ENCODE assay signal across 1 cellular context in the genomic region with DNA sequence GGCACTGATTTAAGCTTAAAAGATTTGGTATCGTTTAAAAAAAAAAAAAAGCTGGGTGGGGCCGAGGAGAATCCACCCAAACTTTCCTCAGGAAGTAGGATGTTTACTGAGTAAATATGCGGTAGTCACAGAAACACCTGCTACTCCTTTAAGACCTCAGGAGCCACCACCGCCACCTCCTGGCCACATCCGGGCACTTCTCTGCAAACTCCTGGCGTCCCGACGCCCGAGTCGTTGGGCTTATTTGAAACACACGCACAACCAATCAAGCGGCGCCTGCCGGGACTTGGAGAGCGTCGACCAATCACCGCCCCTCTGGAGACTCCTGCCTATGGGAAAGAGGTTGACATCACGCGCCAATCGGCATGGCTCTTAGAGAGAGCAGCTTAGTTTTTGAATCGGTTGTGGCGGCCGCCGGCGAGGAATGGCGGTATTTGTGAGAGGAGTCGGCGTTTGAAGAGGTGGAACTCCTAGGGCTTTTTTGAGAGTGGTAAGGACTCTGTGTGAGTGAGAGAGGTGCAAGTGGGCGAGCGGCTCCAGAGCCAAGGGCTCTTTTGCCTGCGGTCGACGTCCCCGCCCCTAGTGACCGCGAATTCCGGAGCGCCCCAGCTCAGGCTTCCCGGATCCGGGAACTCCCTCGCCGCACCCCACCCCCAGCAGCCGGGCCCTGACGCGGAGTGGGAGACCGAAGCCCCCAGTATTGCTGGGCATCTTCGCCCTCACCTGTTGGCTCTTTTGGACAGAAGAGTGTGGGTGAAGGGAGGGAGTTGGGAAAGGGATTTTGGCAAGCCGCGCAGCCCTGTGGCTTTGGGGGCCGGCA.
TF ChIP-seq lines count a peak whose summit lies in the region.

A gene with protein sequence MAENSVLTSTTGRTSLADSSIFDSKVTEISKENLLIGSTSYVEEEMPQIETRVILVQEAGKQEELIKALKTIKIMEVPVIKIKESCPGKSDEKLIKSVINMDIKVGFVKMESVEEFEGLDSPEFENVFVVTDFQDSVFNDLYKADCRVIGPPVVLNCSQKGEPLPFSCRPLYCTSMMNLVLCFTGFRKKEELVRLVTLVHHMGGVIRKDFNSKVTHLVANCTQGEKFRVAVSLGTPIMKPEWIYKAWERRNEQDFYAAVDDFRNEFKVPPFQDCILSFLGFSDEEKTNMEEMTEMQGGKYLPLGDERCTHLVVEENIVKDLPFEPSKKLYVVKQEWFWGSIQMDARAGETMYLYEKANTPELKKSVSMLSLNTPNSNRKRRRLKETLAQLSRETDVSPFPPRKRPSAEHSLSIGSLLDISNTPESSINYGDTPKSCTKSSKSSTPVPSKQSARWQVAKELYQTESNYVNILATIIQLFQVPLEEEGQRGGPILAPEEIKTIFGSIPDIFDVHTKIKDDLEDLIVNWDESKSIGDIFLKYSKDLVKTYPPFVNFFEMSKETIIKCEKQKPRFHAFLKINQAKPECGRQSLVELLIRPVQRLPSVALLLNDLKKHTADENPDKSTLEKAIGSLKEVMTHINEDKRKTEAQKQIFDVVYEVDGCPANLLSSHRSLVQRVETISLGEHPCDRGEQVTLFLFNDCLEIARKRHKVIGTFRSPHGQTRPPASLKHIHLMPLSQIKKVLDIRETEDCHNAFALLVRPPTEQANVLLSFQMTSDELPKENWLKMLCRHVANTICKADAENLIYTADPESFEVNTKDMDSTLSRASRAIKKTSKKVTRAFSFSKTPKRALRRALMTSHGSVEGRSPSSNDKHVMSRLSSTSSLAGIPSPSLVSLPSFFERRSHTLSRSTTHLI (plus strand): TSS at position 359 of the 820 bp plus-strand sequence. CDS start 3,805 bp downstream, outside the sequence.

TF ChIP-seq in H1, 55 proteins besides CTCF, POLR2A, EP300 and RAD21 (continued from another document and continues in another):
- no peak for TF ChIP-seq EZH2 (IDR thresholded peaks at IDR 0.05; ENCODE audit: low read depth, low read length, severe bottlenecking)
- TF ChIP-seq, protein P1, sequence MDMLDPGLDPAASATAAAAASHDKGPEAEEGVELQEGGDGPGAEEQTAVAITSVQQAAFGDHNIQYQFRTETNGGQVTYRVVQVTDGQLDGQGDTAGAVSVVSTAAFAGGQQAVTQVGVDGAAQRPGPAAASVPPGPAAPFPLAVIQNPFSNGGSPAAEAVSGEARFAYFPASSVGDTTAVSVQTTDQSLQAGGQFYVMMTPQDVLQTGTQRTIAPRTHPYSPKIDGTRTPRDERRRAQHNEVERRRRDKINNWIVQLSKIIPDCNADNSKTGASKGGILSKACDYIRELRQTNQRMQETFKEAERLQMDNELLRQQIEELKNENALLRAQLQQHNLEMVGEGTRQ (IDR thresholded peaks at IDR 0.05; ENCODE audit: low read length) = no peak
- TF ChIP-seq, protein P2, sequence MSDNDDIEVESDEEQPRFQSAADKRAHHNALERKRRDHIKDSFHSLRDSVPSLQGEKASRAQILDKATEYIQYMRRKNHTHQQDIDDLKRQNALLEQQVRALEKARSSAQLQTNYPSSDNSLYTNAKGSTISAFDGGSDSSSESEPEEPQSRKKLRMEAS (IDR thresholded peaks at IDR 0.05) = peak; percentile 28; the same call in 1 of the 2 replicates
- no peak for TF ChIP-seq NANOG (IDR thresholded peaks at IDR 0.05; ENCODE audit: insufficient read depth, low read depth, low read length, poor library complexity, severe bottlenecking)
- peak; percentile 75 for TF ChIP-seq KDM4A (IDR thresholded peaks at IDR 0.05; ENCODE audit: low read depth, low read length, severe bottlenecking)
- TF ChIP-seq CHD1 (IDR thresholded peaks at IDR 0.05; ENCODE audit: low read depth, low read length) = no peak
- TF ChIP-seq CBX5 (IDR thresholded peaks at IDR 0.05; ENCODE audit: low read depth, low read length) = no peak
- no peak for TF ChIP-seq RFX5 (IDR thresholded peaks at IDR 0.05; ENCODE audit: borderline replicate concordance, low read depth, low read length)
- no peak for TF ChIP-seq BACH1 (IDR thresholded peaks at IDR 0.05; ENCODE audit: low read length)
- TF ChIP-seq JUN (IDR thresholded peaks at IDR 0.05; ENCODE audit: low read depth, low read length) = no peak
- TF ChIP-seq TAF1 (IDR thresholded peaks at IDR 0.05; ENCODE audit: low read depth, low read length) = peak; percentile 94
- TF ChIP-seq NRF1 (IDR thresholded peaks at IDR 0.05; ENCODE audit: low read depth, low read length) = no peak
- TF ChIP-seq FOSL1 (IDR thresholded peaks at IDR 0.05; ENCODE audit: insufficient read depth, low read depth, low read length) = no peak
- TF ChIP-seq, protein P3, sequence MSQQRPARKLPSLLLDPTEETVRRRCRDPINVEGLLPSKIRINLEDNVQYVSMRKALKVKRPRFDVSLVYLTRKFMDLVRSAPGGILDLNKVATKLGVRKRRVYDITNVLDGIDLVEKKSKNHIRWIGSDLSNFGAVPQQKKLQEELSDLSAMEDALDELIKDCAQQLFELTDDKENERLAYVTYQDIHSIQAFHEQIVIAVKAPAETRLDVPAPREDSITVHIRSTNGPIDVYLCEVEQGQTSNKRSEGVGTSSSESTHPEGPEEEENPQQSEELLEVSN (IDR thresholded peaks at IDR 0.05) = no peak
- no peak for TF ChIP-seq POU5F1 (IDR thresholded peaks at IDR 0.05; ENCODE audit: low read depth, low read length)
- TF ChIP-seq, protein P4, sequence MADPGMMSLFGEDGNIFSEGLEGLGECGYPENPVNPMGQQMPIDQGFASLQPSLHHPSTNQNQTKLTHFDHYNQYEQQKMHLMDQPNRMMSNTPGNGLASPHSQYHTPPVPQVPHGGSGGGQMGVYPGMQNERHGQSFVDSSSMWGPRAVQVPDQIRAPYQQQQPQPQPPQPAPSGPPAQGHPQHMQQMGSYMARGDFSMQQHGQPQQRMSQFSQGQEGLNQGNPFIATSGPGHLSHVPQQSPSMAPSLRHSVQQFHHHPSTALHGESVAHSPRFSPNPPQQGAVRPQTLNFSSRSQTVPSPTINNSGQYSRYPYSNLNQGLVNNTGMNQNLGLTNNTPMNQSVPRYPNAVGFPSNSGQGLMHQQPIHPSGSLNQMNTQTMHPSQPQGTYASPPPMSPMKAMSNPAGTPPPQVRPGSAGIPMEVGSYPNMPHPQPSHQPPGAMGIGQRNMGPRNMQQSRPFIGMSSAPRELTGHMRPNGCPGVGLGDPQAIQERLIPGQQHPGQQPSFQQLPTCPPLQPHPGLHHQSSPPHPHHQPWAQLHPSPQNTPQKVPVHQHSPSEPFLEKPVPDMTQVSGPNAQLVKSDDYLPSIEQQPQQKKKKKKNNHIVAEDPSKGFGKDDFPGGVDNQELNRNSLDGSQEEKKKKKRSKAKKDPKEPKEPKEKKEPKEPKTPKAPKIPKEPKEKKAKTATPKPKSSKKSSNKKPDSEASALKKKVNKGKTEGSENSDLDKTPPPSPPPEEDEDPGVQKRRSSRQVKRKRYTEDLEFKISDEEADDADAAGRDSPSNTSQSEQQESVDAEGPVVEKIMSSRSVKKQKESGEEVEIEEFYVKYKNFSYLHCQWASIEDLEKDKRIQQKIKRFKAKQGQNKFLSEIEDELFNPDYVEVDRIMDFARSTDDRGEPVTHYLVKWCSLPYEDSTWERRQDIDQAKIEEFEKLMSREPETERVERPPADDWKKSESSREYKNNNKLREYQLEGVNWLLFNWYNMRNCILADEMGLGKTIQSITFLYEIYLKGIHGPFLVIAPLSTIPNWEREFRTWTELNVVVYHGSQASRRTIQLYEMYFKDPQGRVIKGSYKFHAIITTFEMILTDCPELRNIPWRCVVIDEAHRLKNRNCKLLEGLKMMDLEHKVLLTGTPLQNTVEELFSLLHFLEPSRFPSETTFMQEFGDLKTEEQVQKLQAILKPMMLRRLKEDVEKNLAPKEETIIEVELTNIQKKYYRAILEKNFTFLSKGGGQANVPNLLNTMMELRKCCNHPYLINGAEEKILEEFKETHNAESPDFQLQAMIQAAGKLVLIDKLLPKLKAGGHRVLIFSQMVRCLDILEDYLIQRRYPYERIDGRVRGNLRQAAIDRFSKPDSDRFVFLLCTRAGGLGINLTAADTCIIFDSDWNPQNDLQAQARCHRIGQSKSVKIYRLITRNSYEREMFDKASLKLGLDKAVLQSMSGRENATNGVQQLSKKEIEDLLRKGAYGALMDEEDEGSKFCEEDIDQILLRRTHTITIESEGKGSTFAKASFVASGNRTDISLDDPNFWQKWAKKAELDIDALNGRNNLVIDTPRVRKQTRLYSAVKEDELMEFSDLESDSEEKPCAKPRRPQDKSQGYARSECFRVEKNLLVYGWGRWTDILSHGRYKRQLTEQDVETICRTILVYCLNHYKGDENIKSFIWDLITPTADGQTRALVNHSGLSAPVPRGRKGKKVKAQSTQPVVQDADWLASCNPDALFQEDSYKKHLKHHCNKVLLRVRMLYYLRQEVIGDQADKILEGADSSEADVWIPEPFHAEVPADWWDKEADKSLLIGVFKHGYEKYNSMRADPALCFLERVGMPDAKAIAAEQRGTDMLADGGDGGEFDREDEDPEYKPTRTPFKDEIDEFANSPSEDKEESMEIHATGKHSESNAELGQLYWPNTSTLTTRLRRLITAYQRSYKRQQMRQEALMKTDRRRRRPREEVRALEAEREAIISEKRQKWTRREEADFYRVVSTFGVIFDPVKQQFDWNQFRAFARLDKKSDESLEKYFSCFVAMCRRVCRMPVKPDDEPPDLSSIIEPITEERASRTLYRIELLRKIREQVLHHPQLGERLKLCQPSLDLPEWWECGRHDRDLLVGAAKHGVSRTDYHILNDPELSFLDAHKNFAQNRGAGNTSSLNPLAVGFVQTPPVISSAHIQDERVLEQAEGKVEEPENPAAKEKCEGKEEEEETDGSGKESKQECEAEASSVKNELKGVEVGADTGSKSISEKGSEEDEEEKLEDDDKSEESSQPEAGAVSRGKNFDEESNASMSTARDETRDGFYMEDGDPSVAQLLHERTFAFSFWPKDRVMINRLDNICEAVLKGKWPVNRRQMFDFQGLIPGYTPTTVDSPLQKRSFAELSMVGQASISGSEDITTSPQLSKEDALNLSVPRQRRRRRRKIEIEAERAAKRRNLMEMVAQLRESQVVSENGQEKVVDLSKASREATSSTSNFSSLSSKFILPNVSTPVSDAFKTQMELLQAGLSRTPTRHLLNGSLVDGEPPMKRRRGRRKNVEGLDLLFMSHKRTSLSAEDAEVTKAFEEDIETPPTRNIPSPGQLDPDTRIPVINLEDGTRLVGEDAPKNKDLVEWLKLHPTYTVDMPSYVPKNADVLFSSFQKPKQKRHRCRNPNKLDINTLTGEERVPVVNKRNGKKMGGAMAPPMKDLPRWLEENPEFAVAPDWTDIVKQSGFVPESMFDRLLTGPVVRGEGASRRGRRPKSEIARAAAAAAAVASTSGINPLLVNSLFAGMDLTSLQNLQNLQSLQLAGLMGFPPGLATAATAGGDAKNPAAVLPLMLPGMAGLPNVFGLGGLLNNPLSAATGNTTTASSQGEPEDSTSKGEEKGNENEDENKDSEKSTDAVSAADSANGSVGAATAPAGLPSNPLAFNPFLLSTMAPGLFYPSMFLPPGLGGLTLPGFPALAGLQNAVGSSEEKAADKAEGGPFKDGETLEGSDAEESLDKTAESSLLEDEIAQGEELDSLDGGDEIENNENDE (IDR thresholded peaks at IDR 0.05; ENCODE audit: insufficient replicate concordance, low read length) = no peak
- TF ChIP-seq YY1 (IDR thresholded peaks at IDR 0.05; ENCODE audit: low read depth, low read length) = peak; percentile 79
- TF ChIP-seq RBBP5 (IDR thresholded peaks at IDR 0.05; ENCODE audit: borderline replicate concordance, low read depth, low read length) = peak; percentile 86
- peak; percentile 37 for TF ChIP-seq SAP30 (IDR thresholded peaks at IDR 0.05; ENCODE audit: insufficient read depth, insufficient replicate concordance, low read length)
- no peak for TF ChIP-seq CTBP2 (IDR thresholded peaks at IDR 0.05; ENCODE audit: borderline replicate concordance, insufficient read depth, insufficient read length, low read length)
- no peak for TF ChIP-seq GABPA (IDR thresholded peaks at IDR 0.05; ENCODE audit: borderline replicate concordance, insufficient read depth, low read length)
- TF ChIP-seq JUND (IDR thresholded peaks at IDR 0.05; ENCODE audit: low read length) = no peak
- TF ChIP-seq SP4 (IDR thresholded peaks at IDR 0.05; ENCODE audit: low read length) = no peak
- 0 out of 4 replicates have a peak, but pooled peaks have one; percentile 59 to 77 for TF ChIP-seq HDAC2 (IDR thresholded peaks at IDR 0.05; ENCODE audit: borderline replicate concordance in 1 of 2, low read depth in 2 of 2, low read length in 2 of 2)
- 0 out of 2 replicates have a peak, but pooled peaks have one; percentile 29 for TF ChIP-seq CREB1 (IDR thresholded peaks at IDR 0.05)
- no peak for TF ChIP-seq SP2 (IDR thresholded peaks at IDR 0.05; ENCODE audit: low read length)
- no peak for TF ChIP-seq HDAC6 (IDR thresholded peaks at IDR 0.05; ENCODE audit: low read depth, low read length)
- no peak for TF ChIP-seq KDM1A (IDR thresholded peaks at IDR 0.05; ENCODE audit: borderline replicate concordance, low read length)
- TF ChIP-seq BCL11A (IDR thresholded peaks at IDR 0.05; ENCODE audit: low read depth in 2 of 2, low read length in 2 of 2) = no peak
- TF ChIP-seq GTF2F1 (IDR thresholded peaks at IDR 0.05; ENCODE audit: borderline replicate concordance, low read depth, low read length) = no peak
- no peak for TF ChIP-seq TCF12 (IDR thresholded peaks at IDR 0.05; ENCODE audit: low read depth, low read length)
- TF ChIP-seq TEAD4 (IDR thresholded peaks at IDR 0.05; ENCODE audit: low read depth, low read length) = no peak
- peak; percentile 40 to 49; a peak in 1 of 4 replicates for TF ChIP-seq SIN3A (conservative IDR thresholded peaks at IDR 0.05 in 1 of 2, IDR thresholded peaks at IDR 0.05 in 1 of 2; ENCODE audit: low read depth in 1 of 2, low read length in 2 of 2)
- TF ChIP-seq CBX8 (IDR thresholded peaks at IDR 0.05; ENCODE audit: borderline replicate concordance, low read depth, low read length) = no peak
- peak; percentile 91 for TF ChIP-seq TBP (IDR thresholded peaks at IDR 0.05; ENCODE audit: low read depth, low read length)
- peak; percentile 98 for TF ChIP-seq ASH2L (IDR thresholded peaks at IDR 0.05; ENCODE audit: low read length)
- TF ChIP-seq RXRA (IDR thresholded peaks at IDR 0.05; ENCODE audit: insufficient read depth, low read depth, low read length) = no peak
- TF ChIP-seq SIRT6 (IDR thresholded peaks at IDR 0.05; ENCODE audit: low read length) = no peak
- no peak for TF ChIP-seq ZNF274 (IDR thresholded peaks at IDR 0.05; ENCODE audit: borderline replicate concordance, extremely low read depth, low read length)
- TF ChIP-seq SUZ12 (IDR thresholded peaks at IDR 0.05; ENCODE audit: low read length) = no peak
- TF ChIP-seq CHD2 (IDR thresholded peaks at IDR 0.05; ENCODE audit: low read length) = peak; percentile 64
- TF ChIP-seq, protein P5, sequence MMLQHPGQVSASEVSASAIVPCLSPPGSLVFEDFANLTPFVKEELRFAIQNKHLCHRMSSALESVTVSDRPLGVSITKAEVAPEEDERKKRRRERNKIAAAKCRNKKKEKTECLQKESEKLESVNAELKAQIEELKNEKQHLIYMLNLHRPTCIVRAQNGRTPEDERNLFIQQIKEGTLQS (IDR thresholded peaks at IDR 0.05; ENCODE audit: insufficient read depth, low read depth, low read length) = no peak
- peak; percentile 94 for TF ChIP-seq PHF8 (conservative IDR thresholded peaks at IDR 0.05; ENCODE audit: low read depth, low read length)
- peak; percentile 68 for TF ChIP-seq SP1 (IDR thresholded peaks at IDR 0.05; ENCODE audit: low read depth, low read length)
- TF ChIP-seq MAFK (IDR thresholded peaks at IDR 0.05; ENCODE audit: low read depth, low read length) = no peak
- TF ChIP-seq BRCA1 (IDR thresholded peaks at IDR 0.05; ENCODE audit: low read depth, low read length) = no peak
- no peak for TF ChIP-seq KDM5A (IDR thresholded peaks at IDR 0.05; ENCODE audit: low read length)
- TF ChIP-seq SIX5 (IDR thresholded peaks at IDR 0.05; ENCODE audit: low read depth, low read length) = no peak
- peak; percentile 56; the same call in 1 of the 2 replicates for TF ChIP-seq EGR1 (IDR thresholded peaks at IDR 0.05; ENCODE audit: borderline replicate concordance, low read depth, low read length)
- no peak for TF ChIP-seq RNF2 (IDR thresholded peaks at IDR 0.05; ENCODE audit: borderline replicate concordance, low read depth, low read length, missing control alignments, poor library complexity, severe bottlenecking)
